Comparison of ENCODE assay signal across 15 cellular contexts in genomic region chr17:34201767-34202166, GRCh38. TPM values are rescaled to one million over a fixed set of nuclear protein-coding genes. Genes with fewer than 3 reads are reported as not detected.
DNase-seq lines count a peak whose midpoint lies in the region; ATAC-seq and TF ChIP-seq lines count a peak whose summit lies in the region.
"Had no signal": no experiment of that assay in that cellular context is flagged by ENCODE, and none has a peak within 500 bp of the region (broad histone marks: within the 10 kb centered on the region; RNA-seq: fewer than 3 reads in every experiment).

No MANE protein-coding gene starts in this region.

- peak overlapping the region; percentile 75 for H3K27ac Mint-ChIP-seq in activated T-cell treated with anti-CD3 and anti-CD28 coated beads, Interleukin-2, amount 50 U/mL, for 24 hours
- H3K27ac Mint-ChIP-seq in stimulated activated memory B cell treated with anti-CD40 and anti-IgM and Interleukin-4, amounts not matched to agents 10 μg/mL and 1 μg/mL and 100 μg/mL, for 72 hours: no peak overlapping the region
- H3K27ac Mint-ChIP-seq: CD4-positive, alpha-beta T cell; HFFc6 had no signal

- no peak overlapping the region for H3K9ac ChIP-seq in OCI-LY3 (ENCODE audit: low read length)

- peaks cover 63% of the 10 kb centered on the region for H3K27me3 Mint-ChIP-seq in activated T-cell treated with anti-CD3 and anti-CD28 coated beads, Interleukin-2, amount 50 U/mL, for 24 hours
- H3K27me3 Mint-ChIP-seq in stimulated activated memory B cell treated with anti-CD40 and anti-IgM and Interleukin-4, amounts not matched to agents 10 μg/mL and 1 μg/mL and 100 μg/mL, for 72 hours: peaks cover 46% of the 10 kb centered on the region

- intact Hi-C loops in Right ventricle myocardium inferior (cut with DNase I): loop anchor here (2.0 to 5.0 kb wide), 2 partner anchors 51 to 105 kb away; no protein-coding TSS in a partner anchor

- H3K9me3 Mint-ChIP-seq in activated T-cell treated with anti-CD3 and anti-CD28 coated beads, Interleukin-2, amount 50 U/mL, for 24 hours: no peaks in the 10 kb centered on the region
- no peaks in the 10 kb centered on the region for H3K9me3 Mint-ChIP-seq in stimulated activated memory B cell treated with anti-CD40 and anti-IgM and Interleukin-4, amounts not matched to agents 10 μg/mL and 1 μg/mL and 100 μg/mL, for 72 hours
- H3K9me3 Mint-ChIP-seq: CD4-positive, alpha-beta T cell; HFFc6 had no signal

- H3K36me3 ChIP-seq in OCI-LY3 (replicated peaks; ENCODE audit: low read depth, low read length): no peaks in the 10 kb centered on the region

- no peak for DNase-seq in activated T-cell treated with anti-CD3 and anti-CD28 coated beads, Interleukin-2, amount 50 U/mL, for 24 hours
- no peak for DNase-seq in activated T-cell treated with anti-CD3 and anti-CD28 coated beads for 4 hours
- DNase-seq in GM12865 (ENCODE audit: low read depth): peak; percentile 50
- DNase-seq in Right ventricle myocardium inferior (ENCODE audit: missing footprints): no peak
- DNase-seq: CD4-positive, alpha-beta T cell; DMS79; HFFc6; Karpas-422; NCI-H187 treated with DMSO at 0.1 percent for 48 hours; NCI-H446; SIG-M5 had no signal

- no peak overlapping the region for H3K27ac ChIP-seq in OCI-LY3 (ENCODE audit: low read length)

- H3K4me2 ChIP-seq in OCI-LY3 (ENCODE audit: low read length): peak overlapping the region; percentile 6; the same call in 1 of the 2 replicates

- no peak overlapping the region for H3K4me3 Mint-ChIP-seq in activated T-cell treated with anti-CD3 and anti-CD28 coated beads, Interleukin-2, amount 50 U/mL, for 24 hours
- no peak overlapping the region for H3K4me3 Mint-ChIP-seq in stimulated activated memory B cell treated with anti-CD40 and anti-IgM and Interleukin-4, amounts not matched to agents 10 μg/mL and 1 μg/mL and 100 μg/mL, for 72 hours
- H3K4me3 Mint-ChIP-seq: CD4-positive, alpha-beta T cell; HFFc6 had no signal

- H2AFZ ChIP-seq in OCI-LY3 (ENCODE audit: low read depth, low read length): no peak overlapping the region

- H3K4me1 ChIP-seq in OCI-LY3 (ENCODE audit: low read length): peaks cover 16% of the 10 kb centered on the region

- peak; percentile 64 for ATAC-seq in stimulated activated memory B cell treated with anti-CD40 and anti-IgM and Interleukin-4, amounts not matched to agents 10 μg/mL and 1 μg/mL and 100 μg/mL, for 72 hours
- ATAC-seq in Right ventricle myocardium inferior (no peak), HG02973 (IDR thresholded peaks at IDR 0.05; ENCODE audit: unreplicated experiment) (no peak)

- H3K27me3 ChIP-seq in OCI-LY3 (ENCODE audit: low read depth, low read length): peaks cover 76% of the 10 kb centered on the region

- H4K20me1 ChIP-seq in OCI-LY3 (ENCODE audit: insufficient read depth, low read length): no peaks in the 10 kb centered on the region

- no peaks in the 10 kb centered on the region for H3K36me3 Mint-ChIP-seq in activated T-cell treated with anti-CD3 and anti-CD28 coated beads, Interleukin-2, amount 50 U/mL, for 24 hours (ENCODE audit: low read depth)
- H3K36me3 Mint-ChIP-seq in stimulated activated memory B cell treated with anti-CD40 and anti-IgM and Interleukin-4, amounts not matched to agents 10 μg/mL and 1 μg/mL and 100 μg/mL, for 72 hours: no peaks in the 10 kb centered on the region

- H3K4me1 Mint-ChIP-seq in activated T-cell treated with anti-CD3 and anti-CD28 coated beads, Interleukin-2, amount 50 U/mL, for 24 hours (ENCODE audit: low read depth): peaks cover 23% of the 10 kb centered on the region
- H3K4me1 Mint-ChIP-seq in stimulated activated memory B cell treated with anti-CD40 and anti-IgM and Interleukin-4, amounts not matched to agents 10 μg/mL and 1 μg/mL and 100 μg/mL, for 72 hours: peaks cover 12% of the 10 kb centered on the region

- no peak overlapping the region for H3K4me3 ChIP-seq in GM12865 (ENCODE audit: low read depth, low read length)
- no peak overlapping the region for H3K4me3 ChIP-seq in OCI-LY3 (ENCODE audit: low read length)

- H3K9me3 ChIP-seq in OCI-LY3 (ENCODE audit: insufficient read depth, low read length): no peaks in the 10 kb centered on the region

- no peaks in the 10 kb centered on the region for H3K79me2 ChIP-seq in OCI-LY3 (ENCODE audit: low read length)

- TF ChIP-seq CTCF in GM12865 (IDR thresholded peaks at IDR 0.05; ENCODE audit: insufficient read depth, low read depth, low read length, missing control alignments) (no peak), OCI-LY3 (IDR thresholded peaks at IDR 0.05; ENCODE audit: low read depth, low read length) (no peak)

RNA-seq across cellular contexts. Expression of gene CCL2, which starts 53.3 kb away (rescaled TPM):
- total RNA-seq in Right ventricle myocardium inferior: 33.4 TPM
- total RNA-seq: CD4-positive, alpha-beta T cell; G401 had no signal
